Comparison of ENCODE assay signal across 10 cellular contexts in genomic region chr12:57890191-57891120, GRCh38. TPM values are rescaled to one million over a fixed set of nuclear protein-coding genes. Genes with fewer than 3 reads are reported as not detected.
DNase-seq lines count a peak whose midpoint lies in the region; ATAC-seq, FAIRE-seq and TF ChIP-seq lines count a peak whose summit lies in the region.
"Had no signal": no experiment of that assay in that cellular context is flagged by ENCODE, and none has a peak within 500 bp of the region (broad histone marks: within the 10 kb centered on the region; RNA-seq: fewer than 3 reads in every experiment).

No MANE protein-coding gene starts in this region.

- FAIRE-seq in small intestine (lab: Jason Lieb, UNC): no peak

- peaks cover 16 to 97% (median 71%) of the 10 kb centered on the region in 3 donors for H3K4me1 ChIP-seq in gastroesophageal sphincter
- peaks cover 0 to 23% of the 10 kb centered on the region in 2 donors for H3K4me1 ChIP-seq in small intestine (ENCODE audit: control insufficient read depth in 2 of 2, insufficient read depth in 1 of 2, low read depth in 1 of 2, low read length in 1 of 2)

- H3K36me3 ChIP-seq in gastroesophageal sphincter (no peaks in the 10 kb centered on the region), small intestine (ENCODE audit: control insufficient read depth in 2 of 2, insufficient read depth in 2 of 2, low read length in 2 of 2) (no peaks in the 10 kb centered on the region)

- H3K4me3 ChIP-seq in gastroesophageal sphincter (no peak overlapping the region), small intestine (ENCODE audit: low read depth in 1 of 2, low read length in 2 of 2) (no peak overlapping the region)

- H3K27me3 ChIP-seq in gastroesophageal sphincter (no peaks in the 10 kb centered on the region), small intestine (ENCODE audit: control insufficient read depth in 2 of 2, insufficient read depth in 2 of 2, low read length in 2 of 2) (no peaks in the 10 kb centered on the region)

- H3K27ac ChIP-seq in VCaP (peak overlapping the region; percentile 12; the same call in 1 of the 2 replicates), gastroesophageal sphincter (peak overlapping the region; percentile 45 to 97 (median 96)), small intestine (ENCODE audit: low read depth in 1 of 2, low read length in 1 of 2) (peak overlapping the region in 1 of 2 donors; percentile 92)

- DNase-seq in HT-29 (ENCODE audit: low spot score) (peak; percentile 39), small intestine (peak; percentile 10), NK-92 (lab: John Stamatoyannopoulos, UW; ENCODE audit: unreplicated experiment) (no peak), RKO (ENCODE audit: low spot score) (no peak), HuH-7 (ENCODE audit: low spot score) (no peak)
- DNase-seq: DMS53; stimulated activated CD4-positive, alpha-beta T cell treated with anti-CD3 and anti-CD28 coated beads, Interleukin-12 subunit alpha, Interleukin-12 subunit beta, amount 100 ng/mL, for 4 hours had no signal

- WGBS in gastroesophageal sphincter (ENCODE audit: low coverage in 1 of 2), 2 donors: 31 to 39% methylated on average over 3 to 8 of the region's 14 CpGs
- 56 to 68% (median 63%) methylated on average over 14 of the region's 14 CpGs for WGBS in small intestine, 3 donors

- ATAC-seq in gastroesophageal sphincter (no peak), GM19351 (IDR thresholded peaks at IDR 0.05; ENCODE audit: unreplicated experiment) (no peak)

- no peak for TF ChIP-seq EP300 in gastroesophageal sphincter (IDR thresholded peaks at IDR 0.05)

- H3K9me3 ChIP-seq in gastroesophageal sphincter: no peaks in the 10 kb centered on the region
- no peaks in the 10 kb centered on the region for H3K9me3 ChIP-seq in small intestine (ENCODE audit: control insufficient read depth, low read depth)

- TF ChIP-seq POLR2A in gastroesophageal sphincter (IDR thresholded peaks at IDR 0.05): no peak

- no peak for TF ChIP-seq CTCF in VCaP (conservative IDR thresholded peaks at IDR 0.05)
- TF ChIP-seq CTCF in gastroesophageal sphincter (IDR thresholded peaks at IDR 0.05): no peak

RNA-seq across cellular contexts. Expression of gene CTDSP2, which starts 43.9 kb away (rescaled TPM):
- total RNA-seq in HT-29 (2014; rRNA removed; shearing (Covaris generic)): 38.5 and 40.7 TPM in 2 replicates
- total RNA-seq in gastroesophageal sphincter: 100 to 1,000 TPM; 151 to 190 (median 170) TPM
- 10 to 100 TPM; 35.1 to 58.1 (median 45.4) TPM for polyA plus RNA-seq in small intestine

RNA-seq across cellular contexts. Expression of gene ATP23, which starts 50.9 kb away (rescaled TPM):
- total RNA-seq in HT-29 (2014; rRNA removed; shearing (Covaris generic)): 2.1 and 3.6 TPM in 2 replicates
- total RNA-seq in gastroesophageal sphincter: 10 to 100 TPM in 3 of 4 donors, 1 to 10 TPM in 1; 7.2 to 24.4 (median 14.7) TPM
- 10 to 100 TPM in 2 of 3 donors, 1 to 10 TPM in 1; 5.4 to 15.4 (median 10.2) TPM for polyA plus RNA-seq in small intestine

Comparison
In these comparisons a context has a peak if more than half of its experiments do, and no peak if none do; other contexts are left out.
1. DNase-seq: peak in HT-29 (single experiment) and small intestine (single experiment); none in NK-92 (single experiment), RKO (single experiment) and HuH-7 (single experiment).